In the genomic region with DNA sequence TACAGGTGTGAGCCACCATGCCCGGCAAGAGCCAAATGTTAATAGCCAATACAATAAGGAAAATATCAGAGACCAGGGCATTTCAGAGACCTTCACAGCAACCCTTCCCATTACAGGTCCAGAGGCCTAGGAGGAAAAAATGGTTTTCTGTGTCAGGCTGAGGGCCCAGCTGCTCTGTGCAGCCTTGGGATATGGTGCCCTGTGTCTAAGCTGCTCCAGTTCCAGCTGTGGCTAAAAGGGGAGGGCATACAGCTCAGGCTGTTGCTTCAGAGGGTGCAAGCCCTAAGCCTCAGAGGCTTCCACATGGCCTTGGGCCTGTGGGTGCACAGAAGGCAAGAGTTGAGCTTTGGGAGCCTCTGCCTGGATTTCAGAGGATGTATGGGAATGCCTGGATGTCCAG, we compare ENCODE assay signal across 39 cellular contexts. TPM values are rescaled to one million over a fixed set of nuclear protein-coding genes. Genes with fewer than 3 reads are reported as not detected.
"Had no signal": no experiment of that assay in that cellular context is flagged by ENCODE, and none has a peak within 500 bp of the region (broad histone marks: within the 10 kb centered on the region; RNA-seq: fewer than 3 reads in every experiment).

No MANE protein-coding gene starts in this region.

- H3K4me1 ChIP-seq: esophagus squamous epithelium, gastroesophageal sphincter, heart right ventricle had no signal

- H3K36me3 ChIP-seq: brain microvascular endothelial cell, esophagus squamous epithelium, gastroesophageal sphincter, heart right ventricle, WERI-Rb-1 had no signal

- H3K27ac ChIP-seq: brain microvascular endothelial cell, epithelial cell of prostate, esophagus squamous epithelium, gastroesophageal sphincter, heart right ventricle, WERI-Rb-1 had no signal

- ATAC-seq: activated CD4-positive, CD25-positive, alpha-beta regulatory T cell treated with anti-CD3 and anti-CD28 coated beads, Interleukin-2, amount 50 U/mL, for 24 hours; activated CD8-positive, alpha-beta T cell treated with anti-CD3 and anti-CD28 coated beads for 36 hours; activated T-cell treated with anti-CD3 and anti-CD28 coated beads, Interleukin-2, amount 50 U/mL, for 4 hours; activated T-helper 17 cell treated with anti-CD3 and anti-CD28 coated beads, Interleukin-2, amount 50 U/mL, for 72 hours; effector memory CD8-positive, alpha-beta T cell; gastroesophageal sphincter; heart right ventricle; T-helper 17 cell had no signal

- FAIRE-seq: astrocyte, colon, endometrium, endothelial cell of umbilical vein had no signal

- DNase-seq: activated B cell treated with CpG ODN at 0.5 μM for 24 hours; activated CD4-positive, alpha-beta T cell treated with anti-CD3 and anti-CD28 coated beads for 48 hours; activated CD4-positive, alpha-beta T cell treated with anti-CD3 and anti-CD28 coated beads, Interleukin-2, amount 50 U/mL, for 1 hour; activated CD4-positive, alpha-beta T cell treated with anti-CD3 and anti-CD28 coated beads, Interleukin-2, amount 50 U/mL, for 48 hours; activated CD8-positive, alpha-beta memory T cell treated with anti-CD3 and anti-CD28 coated beads for 24 hours; activated CD8-positive, alpha-beta T cell treated with anti-CD3 and anti-CD28 coated beads for 36 hours; activated effector memory CD4-positive, alpha-beta T cell treated with Interleukin-2 at 50 U/mL for 16 hours; activated gamma-delta T cell treated with Interleukin-2 at 50 U/mL for 16 hours; activated naive CD4-positive, alpha-beta T cell treated with anti-CD3 and anti-CD28 coated beads, Interleukin-2, amount 50 U/mL, for 16 hours; activated naive CD4-positive, alpha-beta T cell treated with Interleukin-2 at 50 U/mL for 16 hours; activated T-cell treated with anti-CD3 and anti-CD28 coated beads, Interleukin-2, amount 50 U/mL, for 4 hours; amniotic stem cell; anterior cingulate cortex; brain microvascular endothelial cell; caudate nucleus; cortex of kidney; dermis blood vessel endothelial cell; effector CD4-positive, alpha-beta T cell; effector memory CD8-positive, alpha-beta T cell; esophagus squamous epithelium; foreskin melanocyte; heart right ventricle; T-helper 17 cell; T1000; WERI-Rb-1 had no signal

- H3K4me3 ChIP-seq: esophagus squamous epithelium, gastroesophageal sphincter, heart right ventricle had no signal

- H3K27me3 ChIP-seq: brain microvascular endothelial cell, esophagus squamous epithelium, gastroesophageal sphincter, heart right ventricle had no signal

RNA-seq across cellular contexts. Expression of a gene that starts 20.1 kb away (rescaled TPM):
- total RNA-seq: activated B cell treated with CpG ODN at 0.5 μM for 24 hours; activated CD8-positive, alpha-beta T cell treated with anti-CD3 and anti-CD28 coated beads for 36 hours; activated T-cell treated with anti-CD3 and anti-CD28 coated beads, Interleukin-2, amount 50 U/mL, for 4 hours; activated T-helper 17 cell treated with anti-CD3 and anti-CD28 coated beads, Interleukin-2, amount 50 U/mL, for 72 hours; astrocyte; chondrocyte; dermis blood vessel endothelial cell; endothelial cell of umbilical vein; esophagus squamous epithelium; fibroblast of lung; fibroblast of villous mesenchyme; gastroesophageal sphincter; glomerular endothelial cell; heart right ventricle; T-helper 17 cell had no signal
- polyA plus RNA-seq: adipose tissue, endothelial cell of umbilical vein, esophagus, fibroblast of lung, heart right ventricle had no signal
